9 cellular contexts compared by ENCODE assay signal in the genomic region with DNA sequence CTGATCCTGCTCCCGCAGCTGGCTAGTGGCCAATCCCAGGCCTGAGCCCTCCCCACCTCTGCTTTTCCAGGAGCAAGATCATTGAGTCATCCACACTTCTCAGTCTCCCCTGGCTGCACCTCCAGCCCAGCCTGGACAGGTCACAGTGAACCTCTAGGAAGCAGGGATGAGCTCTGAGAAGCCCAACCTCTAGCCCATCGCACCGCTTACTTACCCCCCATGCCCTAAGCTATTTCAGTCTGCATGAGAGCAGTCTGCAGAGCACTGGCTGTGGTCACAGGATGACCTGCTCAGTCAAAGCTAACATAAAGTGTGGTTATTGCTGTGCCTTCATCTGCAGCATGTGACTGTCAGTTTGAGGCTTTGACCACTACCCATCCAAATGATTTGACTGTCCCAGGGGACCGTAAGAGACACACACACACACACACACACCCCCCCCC.
DNase-seq lines count a peak whose midpoint lies in the region; ATAC-seq, FAIRE-seq and TF ChIP-seq lines count a peak whose summit lies in the region.
"Had no signal": no experiment of that assay in that cellular context is flagged by ENCODE, and none has a peak within 500 bp of the region (broad histone marks: within the 10 kb centered on the region; RNA-seq: fewer than 3 reads in every experiment).

No MANE protein-coding gene starts in this region.

- no peak for TF ChIP-seq RAD21 in SK-N-SH (IDR thresholded peaks at IDR 0.05; ENCODE audit: low read length)

- no peak for TF ChIP-seq EP300 in SK-N-SH (IDR thresholded peaks at IDR 0.05; ENCODE audit: borderline replicate concordance in 1 of 2, low read depth in 1 of 2, low read length in 1 of 2)

- ATAC-seq in GM19397 (IDR thresholded peaks at IDR 0.05; ENCODE audit: unreplicated experiment) (peak; percentile 46), HG03159 (IDR thresholded peaks at IDR 0.05; ENCODE audit: unreplicated experiment) (peak; percentile 48)

- no peaks in the 10 kb centered on the region for H3K27me3 ChIP-seq in SK-N-SH (ENCODE audit: insufficient read depth)

- CTCF ChIA-PET in SK-N-SH (lab: Yijun Ruan, JAX), result interaction anchor here (0.6 to 9.7 kb wide), 19 partner anchors 9 to 170 kb away, joined by 3 to 162 read pairs (median 8); no protein-coding TSS in a partner anchor

- no peak overlapping the region for H3K9ac ChIP-seq in SK-N-SH

- H2AFZ ChIP-seq in SK-N-SH (ENCODE audit: low read depth), result no peak overlapping the region

- 96% methylated on average over 4 of the region's 4 CpGs for WGBS in SK-N-SH (ENCODE audit: low lambda C conversion rate)

- peaks cover 14% of the 10 kb centered on the region for H3K9me3 Mint-ChIP-seq in glutamatergic neuron (ENCODE audit: unreplicated experiment)
- H3K9me3 Mint-ChIP-seq: activated naive CD4-positive, alpha-beta T cell treated with anti-CD3 and anti-CD28 coated beads, Interleukin-2, amount 50 U/mL, for 72 hours had no signal

- no peaks in the 10 kb centered on the region for H3K36me3 ChIP-seq in SK-N-SH (replicated peaks in 1 of 2; ENCODE audit: control insufficient read depth in 1 of 2, insufficient read depth in 2 of 2, low read length in 1 of 2)

- no peak for DNase-seq in glutamatergic neuron
- peak; percentile 19 for DNase-seq in urothelium cell line (ENCODE audit: low spot score)
- DNase-seq in OCI-M1 (lab: John Stamatoyannopoulos, UW), result no peak
- no peak for DNase-seq in GDM1 (lab: John Stamatoyannopoulos, UW)
- no peak for DNase-seq in SK-N-SH

- H3K4me1 Mint-ChIP-seq in glutamatergic neuron (ENCODE audit: low read depth, unreplicated experiment), result peaks cover 54% of the 10 kb centered on the region

- H3K4me1 ChIP-seq in SK-N-SH (ENCODE audit: control insufficient read depth in 1 of 2, insufficient read depth in 2 of 2, low read depth in 1 of 2, low read length in 1 of 2), result no peaks in the 10 kb centered on the region; a peak in 1 of 4 replicates

- FAIRE-seq in urothelium cell line (lab: Jason Lieb, UNC), result no peak
- FAIRE-seq: G401.6 had no signal

- peak overlapping the region; percentile 77 for H3K27ac Mint-ChIP-seq in glutamatergic neuron (ENCODE audit: unreplicated experiment)
- H3K27ac Mint-ChIP-seq: activated naive CD4-positive, alpha-beta T cell treated with anti-CD3 and anti-CD28 coated beads, Interleukin-2, amount 50 U/mL, for 72 hours had no signal

- no peaks in the 10 kb centered on the region for H3K9me3 ChIP-seq in SK-N-SH

- H3K4me2 ChIP-seq in SK-N-SH, result no peak overlapping the region

- no peak overlapping the region for H3K4me3 Mint-ChIP-seq in glutamatergic neuron (ENCODE audit: unreplicated experiment)

- peaks cover 6% of the 10 kb centered on the region for H3K27me3 Mint-ChIP-seq in glutamatergic neuron (ENCODE audit: unreplicated experiment)

- H3K9me2 ChIP-seq in SK-N-SH, result no peaks in the 10 kb centered on the region

- TF ChIP-seq CTCF in glutamatergic neuron (IDR thresholded peaks at IDR 0.05; ENCODE audit: partially characterized antibody, unreplicated experiment), result no peak
- no peak for TF ChIP-seq CTCF in SK-N-SH (IDR thresholded peaks at IDR 0.05)

- H3K27ac ChIP-seq in SK-N-SH (ENCODE audit: low read depth in 2 of 2, low read length in 1 of 2), result no peak overlapping the region

- H4K20me1 ChIP-seq in SK-N-SH (ENCODE audit: insufficient read depth), result no peaks in the 10 kb centered on the region

- H3K4me3 ChIP-seq in SK-N-SH (ENCODE audit: low read depth in 2 of 2, low read length in 1 of 2), result no peak overlapping the region

- POLR2A ChIA-PET in SK-N-SH (lab: Yijun Ruan, JAX), result no interaction called here

- no peaks in the 10 kb centered on the region for H3K79me2 ChIP-seq in SK-N-SH (ENCODE audit: insufficient read depth)

- no peaks in the 10 kb centered on the region for H3F3A ChIP-seq in SK-N-SH (replicated peaks; ENCODE audit: insufficient read depth)

- H3K36me3 Mint-ChIP-seq in glutamatergic neuron (ENCODE audit: unreplicated experiment), result no peaks in the 10 kb centered on the region
- H3K36me3 Mint-ChIP-seq: activated naive CD4-positive, alpha-beta T cell treated with anti-CD3 and anti-CD28 coated beads, Interleukin-2, amount 50 U/mL, for 72 hours had no signal

TF ChIP-seq in SK-N-SH, 30 proteins besides CTCF, POLR2A, EP300 and RAD21:
- TF ChIP-seq SMC3 (IDR thresholded peaks at IDR 0.05; ENCODE audit: low read depth, low read length), result no peak
- TF ChIP-seq, protein P1, sequence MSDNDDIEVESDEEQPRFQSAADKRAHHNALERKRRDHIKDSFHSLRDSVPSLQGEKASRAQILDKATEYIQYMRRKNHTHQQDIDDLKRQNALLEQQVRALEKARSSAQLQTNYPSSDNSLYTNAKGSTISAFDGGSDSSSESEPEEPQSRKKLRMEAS (IDR thresholded peaks at IDR 0.05; ENCODE audit: low read depth), result no peak
- TF ChIP-seq ZBTB33 (IDR thresholded peaks at IDR 0.05; ENCODE audit: borderline replicate concordance, low read depth), result no peak
- TF ChIP-seq RXRA (IDR thresholded peaks at IDR 0.05; ENCODE audit: borderline replicate concordance, low read depth), result no peak
